Comparison of ENCODE assay signal across 21 cellular contexts in genomic region chr19:48879025-48879572, GRCh38. TPM values are rescaled to one million over a fixed set of nuclear protein-coding genes. Genes with fewer than 3 reads are reported as not detected.
DNase-seq lines count a peak whose midpoint lies in the region; ATAC-seq, FAIRE-seq and TF ChIP-seq lines count a peak whose summit lies in the region.
"Had no signal": no experiment of that assay in that cellular context is flagged by ENCODE, and none has a peak within 500 bp of the region (broad histone marks: within the 10 kb centered on the region; RNA-seq: fewer than 3 reads in every experiment).

No MANE protein-coding gene starts in this region.

- FAIRE-seq in GM12892 (lab: Jason Lieb, UNC): no peak

- no peak overlapping the region for H3K4me3 Mint-ChIP-seq in CD8-positive, alpha-beta T cell
- no peak overlapping the region for H3K4me3 Mint-ChIP-seq in GM23338
- H3K4me3 Mint-ChIP-seq in dendritic cell treated with granulocyte-macrophage colony-stimulating factor and Interleukin-4, amounts not matched to agents 40 ng/mL and 50 ng/mL, for 4 days: peak overlapping the region; percentile 9

- H3K27me3 Mint-ChIP-seq in CD8-positive, alpha-beta T cell (ENCODE audit: low read depth): no peaks in the 10 kb centered on the region
- peaks cover 5% of the 10 kb centered on the region for H3K27me3 Mint-ChIP-seq in GM23338 (ENCODE audit: insufficient read depth, low read depth, poor library complexity)
- peaks cover 2% of the 10 kb centered on the region for H3K27me3 Mint-ChIP-seq in dendritic cell treated with granulocyte-macrophage colony-stimulating factor and Interleukin-4, amounts not matched to agents 40 ng/mL and 50 ng/mL, for 4 days

- H3K79me2 ChIP-seq in GM23338 (replicated peaks; ENCODE audit: insufficient read depth): peaks cover 10% of the 10 kb centered on the region

- peaks cover 19% of the 10 kb centered on the region for H3K4me1 Mint-ChIP-seq in CD8-positive, alpha-beta T cell (ENCODE audit: low read depth)
- H3K4me1 Mint-ChIP-seq in GM23338: peaks cover 8% of the 10 kb centered on the region
- H3K4me1 Mint-ChIP-seq in dendritic cell treated with granulocyte-macrophage colony-stimulating factor and Interleukin-4, amounts not matched to agents 40 ng/mL and 50 ng/mL, for 4 days (ENCODE audit: low read depth): peaks cover 71% of the 10 kb centered on the region

- no peak overlapping the region for H3K27ac ChIP-seq in CD8-positive, alpha-beta T cell (ENCODE audit: low read depth, low read length)
- no peak overlapping the region for H3K27ac ChIP-seq in GM23338 (ENCODE audit: low read depth)
- peak overlapping the region; percentile 51 for H3K27ac ChIP-seq in skeletal muscle tissue (ENCODE audit: low read depth, low read length)
- H3K27ac ChIP-seq: foreskin keratinocyte, SJSA1 had no signal

- no peak overlapping the region for H3K9ac ChIP-seq in skeletal muscle tissue (ENCODE audit: low read depth in 1 of 3, low read length in 3 of 3)

- POLR2A ChIA-PET in CD8-positive, alpha-beta T cell (lab: Charles Lee): no interaction called here

- peaks cover 20% of the 10 kb centered on the region for H3K4me1 ChIP-seq in CD8-positive, alpha-beta T cell (ENCODE audit: insufficient read depth, low read length)
- H3K4me1 ChIP-seq in GM23338 (ENCODE audit: insufficient read depth) (peaks cover 7% of the 10 kb centered on the region; the same call in 1 of the 2 replicates), skeletal muscle tissue (ENCODE audit: control insufficient read depth in 3 of 3, insufficient read depth in 3 of 3, low read length in 3 of 3) (peaks cover 26 to 30% (median 28%) of the 10 kb centered on the region in 3 donors)

- H3K9me2 ChIP-seq in GM23338 (ENCODE audit: insufficient read depth): no peaks in the 10 kb centered on the region

- H2AFZ ChIP-seq in GM23338: no peak overlapping the region

- CTCF ChIA-PET in CD8-positive, alpha-beta T cell (lab: Charles Lee): interaction anchor here (1.0 kb wide), 1 partner anchor 91 kb away, joined by 3 read pairs; no protein-coding TSS in a partner anchor

- H3K27ac Mint-ChIP-seq in CD8-positive, alpha-beta T cell: peak overlapping the region; percentile 49
- H3K27ac Mint-ChIP-seq in GM23338: no peak overlapping the region
- H3K27ac Mint-ChIP-seq in dendritic cell treated with granulocyte-macrophage colony-stimulating factor and Interleukin-4, amounts not matched to agents 40 ng/mL and 50 ng/mL, for 4 days: peak overlapping the region; percentile 85

- no peak overlapping the region for H3K4me3 ChIP-seq in CD8-positive, alpha-beta T cell (ENCODE audit: low read depth, low read length)
- no peak overlapping the region for H3K4me3 ChIP-seq in GM23338
- no peak overlapping the region for H3K4me3 ChIP-seq in skeletal muscle tissue (ENCODE audit: low read length in 3 of 3)
- H3K4me3 ChIP-seq: SJSA1 had no signal

- ATAC-seq in CD8-positive, alpha-beta T cell: no peak
- no peak for ATAC-seq in GM23338
- ATAC-seq: foreskin keratinocyte, left colon had no signal

- H3K36me3 ChIP-seq in CD8-positive, alpha-beta T cell (ENCODE audit: insufficient read depth, low read length): peaks cover 7% of the 10 kb centered on the region
- H3K36me3 ChIP-seq in GM23338 (ENCODE audit: insufficient read depth) (peaks cover 7% of the 10 kb centered on the region), skeletal muscle tissue (ENCODE audit: control insufficient read depth in 3 of 3, insufficient read depth in 3 of 3, low read length in 3 of 3) (peaks cover 16 to 26% (median 26%) of the 10 kb centered on the region in 3 donors)

- peaks cover 8% of the 10 kb centered on the region; the same call in 1 of the 2 replicates for H4K20me1 ChIP-seq in GM23338 (replicated peaks; ENCODE audit: insufficient read depth)

- no peak for TF ChIP-seq CTCF in CD8-positive, alpha-beta T cell (IDR thresholded peaks at IDR 0.05)
- no peak for TF ChIP-seq CTCF in GM23338 (conservative IDR thresholded peaks at IDR 0.05; ENCODE audit: low read depth in 2 of 2)

- intact Hi-C loops in CD8-positive, alpha-beta T cell (cut with DNase I, micrococcal nuclease): loop anchor here in 1 of 2 experiments (10.0 kb wide), 1 partner anchor 936 kb away; the partner anchor contains the start of genes FUZ and MED25
- intact Hi-C loops in dendritic cell treated with granulocyte-macrophage colony-stimulating factor and Interleukin-4, amounts not matched to agents 40 ng/mL and 50 ng/mL, for 4 days (cut with micrococcal nuclease): no loop called here

- 0 out of 2 replicates have a peak overlapping the region, but pooled peaks have one; percentile 1 for H3K4me2 ChIP-seq in GM23338

- TF ChIP-seq POLR2A in GM12892 (IDR thresholded peaks at IDR 0.05; ENCODE audit: low read depth, low read length): no peak

- no peaks in the 10 kb centered on the region for H3K27me3 ChIP-seq in CD8-positive, alpha-beta T cell (ENCODE audit: insufficient read depth, low read length)
- H3K27me3 ChIP-seq in GM23338 (ENCODE audit: insufficient read depth) (no peaks in the 10 kb centered on the region), skeletal muscle tissue (ENCODE audit: control insufficient read depth in 3 of 3, insufficient read depth in 3 of 3, low read length in 3 of 3) (no peaks in the 10 kb centered on the region)
- H3K27me3 ChIP-seq: foreskin keratinocyte, SJSA1 had no signal

- H3F3A ChIP-seq in GM23338 (replicated peaks; ENCODE audit: low read depth): peaks cover 8% of the 10 kb centered on the region; the same call in 1 of the 2 replicates

- H3K36me3 Mint-ChIP-seq in CD8-positive, alpha-beta T cell: peaks cover 24% of the 10 kb centered on the region
- H3K36me3 Mint-ChIP-seq in GM23338 (ENCODE audit: low read depth): peaks cover 48% of the 10 kb centered on the region
- H3K36me3 Mint-ChIP-seq in dendritic cell treated with granulocyte-macrophage colony-stimulating factor and Interleukin-4, amounts not matched to agents 40 ng/mL and 50 ng/mL, for 4 days (ENCODE audit: low read depth): peaks cover 43% of the 10 kb centered on the region

- H3K9me3 ChIP-seq in CD8-positive, alpha-beta T cell (ENCODE audit: low read length): no peaks in the 10 kb centered on the region
- H3K9me3 ChIP-seq in skeletal muscle tissue (ENCODE audit: control insufficient read depth in 3 of 3, low read length in 3 of 3): no peaks in the 10 kb centered on the region
- H3K9me3 ChIP-seq: SJSA1 had no signal

- no peak for DNase-seq in CD8-positive, alpha-beta T cell
- DNase-seq in GM23338 (ENCODE audit: low spot score): no peak
- no peak for DNase-seq in occipital lobe (lab: John Stamatoyannopoulos, UW)
- no peak for DNase-seq in GM12892 (ENCODE audit: insufficient read length)
- DNase-seq in NCI-H2081 (lab: John Stamatoyannopoulos, UW): no peak
- DNase-seq: activated CD4-positive, alpha-beta T cell treated with anti-CD3 and anti-CD28 coated beads for 1 hour; activated gamma-delta T cell treated with Interleukin-2 at 50 U/mL for 16 hours; AML-193; foreskin keratinocyte; left colon; NCI-H1105 treated with DMSO at 0.1 percent for 48 hours; NCI-H526 treated with DMSO at 0.1 percent for 48 hours; stimulated activated CD4-positive, alpha-beta T cell treated with anti-CD3 and anti-CD28 coated beads, Interleukin-2, amount 100 ng/mL, for 24 hours; T1000 had no signal

- no peaks in the 10 kb centered on the region for H3K9me3 Mint-ChIP-seq in CD8-positive, alpha-beta T cell
- H3K9me3 Mint-ChIP-seq in GM23338: peaks cover 11% of the 10 kb centered on the region; the same call in 2 of the 3 replicates
- peaks cover 9% of the 10 kb centered on the region for H3K9me3 Mint-ChIP-seq in dendritic cell treated with granulocyte-macrophage colony-stimulating factor and Interleukin-4, amounts not matched to agents 40 ng/mL and 50 ng/mL, for 4 days

TF ChIP-seq in GM23338, 12 proteins besides CTCF, POLR2A, EP300 and RAD21 (continues in another document):
- no peak for TF ChIP-seq EZH2phosphoT487 (IDR thresholded peaks at IDR 0.05; ENCODE audit: unreplicated experiment)
- TF ChIP-seq CREB1 (CRISPR knock-in tag; IDR thresholded peaks at IDR 0.05; ENCODE audit: low read depth): no peak
- no peak for TF ChIP-seq NANOG (IDR thresholded peaks at IDR 0.05; ENCODE audit: borderline replicate concordance)
- TF ChIP-seq POLR2AphosphoS5 (IDR thresholded peaks at IDR 0.05; ENCODE audit: low read depth): no peak

RNA-seq across cellular contexts. Expression of gene PPP1R15A, which starts 6.9 kb away (rescaled TPM):
- 100 to 1,000 TPM; 398 to 399 TPM for total RNA-seq in CD8-positive, alpha-beta T cell
- 14.5 and 15.8 TPM in 2 replicates for total RNA-seq in GM23338 (2014; rRNA removed; shearing (Covaris generic))
- 14.0 and 14.4 TPM in 2 replicates for polyA plus RNA-seq in GM23338 (2016; fragmentation: Nextera tagmentation; extraction: Ambion mirVana)
- total RNA-seq in skeletal muscle tissue: 26.1 TPM
- 24.6 TPM for total RNA-seq in occipital lobe
- polyA plus RNA-seq in GM12892 (2012; ENCODE audit: missing spikeins): 69.7 TPM

RNA-seq across cellular contexts. Expression of gene PLEKHA4, which starts 10.7 kb away (rescaled TPM):
- total RNA-seq in CD8-positive, alpha-beta T cell: 1 to 10 TPM; 1.8 to 3.2 TPM
- 12.3 and 15.1 TPM in 2 replicates for total RNA-seq in GM23338 (2014; rRNA removed; shearing (Covaris generic))
- 10.9 and 12.2 TPM in 2 replicates for polyA plus RNA-seq in GM23338 (2016; fragmentation: Nextera tagmentation; extraction: Ambion mirVana)
- total RNA-seq in skeletal muscle tissue: 14.1 TPM
- 0.31 TPM for total RNA-seq in occipital lobe
- polyA plus RNA-seq in GM12892 (2012; ENCODE audit: missing spikeins): 2.3 TPM

RNA-seq across cellular contexts. Expression of gene TULP2, which starts 19.4 kb away (rescaled TPM):
- not detected for total RNA-seq in CD8-positive, alpha-beta T cell
- 0.12 and 0.42 TPM in 2 replicates for total RNA-seq in GM23338 (2014; rRNA removed; shearing (Covaris generic))
- polyA plus RNA-seq in GM23338 (2016; fragmentation: Nextera tagmentation; extraction: Ambion mirVana): 1.1 and 1.9 TPM in 2 replicates
- total RNA-seq in skeletal muscle tissue: not detected
- not detected for total RNA-seq in occipital lobe
- polyA plus RNA-seq in GM12892 (2012; ENCODE audit: missing spikeins): 3.1 TPM
- total RNA-seq: endothelial cell of umbilical vein, foreskin keratinocyte, G401, left colon, omental fat pad, SJSA1 had no signal
- polyA plus RNA-seq: aorta had no signal

RNA-seq across cellular contexts. Expression of gene NUCB1, which starts 21.0 kb away (rescaled TPM):
- total RNA-seq in CD8-positive, alpha-beta T cell: 10 to 100 TPM; 55.4 to 66.7 TPM
- total RNA-seq in GM23338 (2014; rRNA removed; shearing (Covaris generic)): 142 and 163 TPM in 2 replicates
- polyA plus RNA-seq in GM23338 (2016; fragmentation: Nextera tagmentation; extraction: Ambion mirVana): 57.1 and 64.9 TPM in 2 replicates
- total RNA-seq in skeletal muscle tissue: 107 TPM
- 42.6 TPM for total RNA-seq in occipital lobe
- polyA plus RNA-seq in GM12892 (2012; ENCODE audit: missing spikeins): 41.6 TPM

RNA-seq across cellular contexts. Expression of gene HSD17B14, which starts 42.8 kb away (rescaled TPM):
- 1 to 10 TPM in 1 of 2 experiments, under 1 TPM in 1; 0.98 to 1.1 TPM for total RNA-seq in CD8-positive, alpha-beta T cell
- 5.0 and 8.4 TPM in 2 replicates for total RNA-seq in GM23338 (2014; rRNA removed; shearing (Covaris generic))
- 11.6 and 11.7 TPM in 2 replicates for polyA plus RNA-seq in GM23338 (2016; fragmentation: Nextera tagmentation; extraction: Ambion mirVana)
- total RNA-seq in skeletal muscle tissue (0.52 TPM), occipital lobe (2.5 TPM)
- polyA plus RNA-seq in GM12892 (2012; ENCODE audit: missing spikeins): 6.3 TPM
- total RNA-seq: SJSA1 had no signal

Comparison
In these comparisons a context has a peak if more than half of its experiments do, and no peak if none do; other contexts are left out.
1. RNA of gene PPP1R15A, which starts 6.9 kb away (total RNA-seq): 398 to 399 TPM in CD8-positive, alpha-beta T cell; 26.1 TPM in skeletal muscle tissue (single experiment), 24.6 TPM in occipital lobe (single experiment) and 14.5 to 15.8 TPM in GM23338; every median in the first group is over 10 times any median in the second.